32 cellular contexts compared by ENCODE assay signal in the genomic region with DNA sequence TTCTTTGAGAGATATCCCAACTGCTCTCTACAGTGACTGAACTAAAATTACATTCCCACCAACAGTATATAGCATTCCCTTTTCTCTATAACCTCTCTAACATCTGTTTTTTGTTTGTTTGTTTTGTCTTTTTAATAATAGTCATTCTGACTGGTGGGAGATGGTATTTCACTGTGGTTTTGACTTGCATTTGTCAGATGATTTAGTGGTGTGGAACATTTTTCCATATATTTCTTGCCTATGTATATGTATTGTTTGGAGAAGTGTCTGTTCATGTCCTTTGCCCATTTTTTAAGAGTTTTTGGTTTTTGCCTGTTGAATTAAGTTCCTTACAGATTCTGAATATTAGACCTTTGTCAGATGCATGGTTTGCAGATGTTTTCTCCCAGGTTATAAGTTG. TPM values are rescaled to one million over a fixed set of nuclear protein-coding genes. Genes with fewer than 3 reads are reported as not detected.
A peak's percentile ranks its signal among the peaks of the same experiment; 100 is the strongest.
DNase-seq lines count a peak whose midpoint lies in the region; ATAC-seq, FAIRE-seq and TF ChIP-seq lines count a peak whose summit lies in the region.
"Had no signal": no experiment of that assay in that cellular context is flagged by ENCODE, and none has a peak within 500 bp of the region (broad histone marks: within the 10 kb centered on the region; RNA-seq: fewer than 3 reads in every experiment).

No MANE protein-coding gene starts in this region.

- H3K4me1 ChIP-seq in K562 (replicated peaks in 1 of 2; ENCODE audit: control insufficient read depth in 2 of 2, insufficient read depth in 2 of 2, low read length in 2 of 2), result peaks cover 0 to 4% of the 10 kb centered on the region in 2 experiments; a peak in 1 of 5 replicates
- H3K4me1 ChIP-seq: breast epithelium had no signal

- no peak overlapping the region for H3K4me2 ChIP-seq in K562 (ENCODE audit: insufficient read depth, low read length)
- H3K4me2 ChIP-seq: BLaER1 treated with 17β-estradiol and CSF1 and Interleukin-3, amounts not matched to agents 10 nM and 100 nM; GM23338; KMS-11 had no signal

- no peak overlapping the region for H2AFZ ChIP-seq in K562 (ENCODE audit: low read depth, low read length)
- H2AFZ ChIP-seq: GM23338 had no signal

- no peak for FAIRE-seq in K562 (lab: Jason Lieb, UNC)
- FAIRE-seq: colon, G401.6 had no signal

- CTCF ChIA-PET in K562 (lab: Yijun Ruan, JAX; ENCODE audit: low intra/inter-chr PET ratio), result no interaction called here

- no peaks in the 10 kb centered on the region for H4K20me1 ChIP-seq in K562 (replicated peaks; ENCODE audit: control insufficient read depth, insufficient read depth, low read length)

- intact Hi-C loops in K562 (cut with micrococcal nuclease), result no loop called here

- in situ Hi-C loops in K562 (cut with MboI), result no loop called here

- no peaks in the 10 kb centered on the region for H3K27me3 ChIP-seq in K562 (ENCODE audit: control insufficient read depth in 2 of 2, insufficient read depth in 2 of 2, low read length in 2 of 2)
- H3K27me3 ChIP-seq: BLaER1 treated with 17β-estradiol and CSF1 and Interleukin-3, amounts not matched to agents 10 nM and 100 nM; breast epithelium; gastroesophageal sphincter; sigmoid colon; tibial artery; vagina had no signal

- H3K9me1 ChIP-seq in K562 (ENCODE audit: control insufficient read depth, insufficient read depth, low read length), result no peaks in the 10 kb centered on the region

- no peak for TF ChIP-seq POLR2A in K562 (conservative IDR thresholded peaks at IDR 0.05)

- no peak overlapping the region for H3K27ac ChIP-seq in K562 (ENCODE audit: extremely low read depth, low read depth, low read length)
- H3K27ac ChIP-seq: BLaER1 treated with 17β-estradiol and CSF1 and Interleukin-3, amounts not matched to agents 10 nM and 100 nM; breast epithelium; gastroesophageal sphincter; KMS-11; sigmoid colon; tibial artery; vagina had no signal

- POLR2A ChIA-PET in K562 (lab: Yijun Ruan, JAX), result interaction anchor here (1.7 kb wide), 1 partner anchor 11 kb away, joined by 4 read pairs; no protein-coding TSS in a partner anchor

- H3K9ac ChIP-seq in K562 (ENCODE audit: insufficient read depth in 1 of 2, low read depth in 2 of 2, low read length in 2 of 2), result no peak overlapping the region
- H3K9ac ChIP-seq: BLaER1 treated with 17β-estradiol and CSF1 and Interleukin-3, amounts not matched to agents 10 nM and 100 nM; KMS-11 had no signal

- no peak overlapping the region for H3K4me3 ChIP-seq in K562
- no peak overlapping the region for H3K4me3 ChIP-seq in fibroblast of villous mesenchyme (ENCODE audit: low read depth, low read length)
- H3K4me3 ChIP-seq: BLaER1 treated with 17β-estradiol and CSF1 and Interleukin-3, amounts not matched to agents 10 nM and 100 nM; breast epithelium; gastroesophageal sphincter; GM23338; lung; sigmoid colon; tibial artery; vagina had no signal

- DNase-seq in EL (peak; percentile 60), LHCN-M2 (ENCODE audit: low read depth) (peak; percentile 65), K562 (ENCODE audit: extremely low read depth in 1 of 4, low spot score in 3 of 4) (no peak), fibroblast of villous mesenchyme (ENCODE audit: low read depth) (peak; percentile 44), NCI-H1930 (lab: John Stamatoyannopoulos, UW) (no peak), KG1 (lab: John Stamatoyannopoulos, UW) (no peak)
- DNase-seq: activated CD4-positive, alpha-beta T cell treated with anti-CD3 and anti-CD28 coated beads, Interleukin-2, amount 50 U/mL, for 48 hours; activated CD4-positive, CD25-positive, alpha-beta regulatory T cell treated with anti-CD3 and anti-CD28 coated beads, Interleukin-2, amount 50 U/mL, for 72 hours; activated naive CD4-positive, alpha-beta T cell; amygdala; effector memory CD8-positive, alpha-beta T cell; erythroblast; natural killer cell; NCI-H1436 treated with DMSO at 0.1 percent for 48 hours; NCI-H226; NCI-H526 treated with DMSO at 0.1 percent for 48 hours; nucleus accumbens; Right ventricle myocardium superior; sigmoid colon; stimulated activated CD4-positive, alpha-beta T cell treated with anti-CD3 and anti-CD28 coated beads, Interleukin-4, amount 100 ng/mL, for 1 hour; tibial artery had no signal

- H3K36me3 ChIP-seq in K562 (ENCODE audit: control insufficient read depth, insufficient read depth, low read length), result peaks cover 16% of the 10 kb centered on the region; the same call in 2 of the 3 replicates
- H3K36me3 ChIP-seq: breast epithelium, gastroesophageal sphincter, sigmoid colon, tibial artery, vagina had no signal

- peaks cover 74% of the 10 kb centered on the region for H3K79me2 ChIP-seq in K562 (ENCODE audit: control insufficient read depth, insufficient read depth, low read length)

- TF ChIP-seq EP300 in K562 (IDR thresholded peaks at IDR 0.05; ENCODE audit: low read length), result no peak

- BruUV-seq in K562 (replicated peaks; lab: Mats Ljungman, UMichigan), result no TSS peak

- H3K9me3 ChIP-seq in K562 (replicated peaks; ENCODE audit: control insufficient read depth, insufficient read depth, low read depth, low read length), result no peaks in the 10 kb centered on the region
- H3K9me3 ChIP-seq: breast epithelium, gastroesophageal sphincter, sigmoid colon, tibial artery, vagina had no signal

- ATAC-seq in K562 (no peak), GM18867 (IDR thresholded peaks at IDR 0.05; ENCODE audit: unreplicated experiment) (no peak), HG02973 (IDR thresholded peaks at IDR 0.05; ENCODE audit: unreplicated experiment) (no peak)
- ATAC-seq: effector memory CD8-positive, alpha-beta T cell; gastroesophageal sphincter; GM23338; natural killer cell had no signal

- TF ChIP-seq CTCF in K562 (IDR thresholded peaks at IDR 0.05 in 2 of 3, conservative IDR thresholded peaks at IDR 0.05 in 1 of 3; ENCODE audit: insufficient read depth in 2 of 3, low read depth in 1 of 3, low read length in 3 of 3) (no peak), fibroblast of villous mesenchyme (IDR thresholded peaks at IDR 0.05; ENCODE audit: insufficient read depth, low read depth, low read length) (no peak)

- TF ChIP-seq RAD21 in K562 (CRISPR knock-in tag; conservative IDR thresholded peaks at IDR 0.05 in 1 of 2, IDR thresholded peaks at IDR 0.05 in 1 of 2), result no peak

TF ChIP-seq in K562, 482 proteins besides CTCF, POLR2A, EP300 and RAD21 (continues in another document):
- TF ChIP-seq MAFK (IDR thresholded peaks at IDR 0.05; ENCODE audit: low read length), result no peak
- no peak for TF ChIP-seq SETDB1 (IDR thresholded peaks at IDR 0.05; ENCODE audit: low read length)
- no peak for TF ChIP-seq TCF15 (CRISPR knock-in tag; IDR thresholded peaks at IDR 0.05)
- TF ChIP-seq ZFX (CRISPR knock-in tag; IDR thresholded peaks at IDR 0.05), result no peak
- peak; percentile 79; the same call in 1 of the 2 replicates for TF ChIP-seq ZNF354B (CRISPR knock-in tag; IDR thresholded peaks at IDR 0.05)
- TF ChIP-seq, protein P1, sequence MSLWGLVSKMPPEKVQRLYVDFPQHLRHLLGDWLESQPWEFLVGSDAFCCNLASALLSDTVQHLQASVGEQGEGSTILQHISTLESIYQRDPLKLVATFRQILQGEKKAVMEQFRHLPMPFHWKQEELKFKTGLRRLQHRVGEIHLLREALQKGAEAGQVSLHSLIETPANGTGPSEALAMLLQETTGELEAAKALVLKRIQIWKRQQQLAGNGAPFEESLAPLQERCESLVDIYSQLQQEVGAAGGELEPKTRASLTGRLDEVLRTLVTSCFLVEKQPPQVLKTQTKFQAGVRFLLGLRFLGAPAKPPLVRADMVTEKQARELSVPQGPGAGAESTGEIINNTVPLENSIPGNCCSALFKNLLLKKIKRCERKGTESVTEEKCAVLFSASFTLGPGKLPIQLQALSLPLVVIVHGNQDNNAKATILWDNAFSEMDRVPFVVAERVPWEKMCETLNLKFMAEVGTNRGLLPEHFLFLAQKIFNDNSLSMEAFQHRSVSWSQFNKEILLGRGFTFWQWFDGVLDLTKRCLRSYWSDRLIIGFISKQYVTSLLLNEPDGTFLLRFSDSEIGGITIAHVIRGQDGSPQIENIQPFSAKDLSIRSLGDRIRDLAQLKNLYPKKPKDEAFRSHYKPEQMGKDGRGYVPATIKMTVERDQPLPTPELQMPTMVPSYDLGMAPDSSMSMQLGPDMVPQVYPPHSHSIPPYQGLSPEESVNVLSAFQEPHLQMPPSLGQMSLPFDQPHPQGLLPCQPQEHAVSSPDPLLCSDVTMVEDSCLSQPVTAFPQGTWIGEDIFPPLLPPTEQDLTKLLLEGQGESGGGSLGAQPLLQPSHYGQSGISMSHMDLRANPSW (CRISPR knock-in tag; IDR thresholded peaks at IDR 0.05), result no peak
- no peak for TF ChIP-seq ZNF12 (CRISPR knock-in tag; IDR thresholded peaks at IDR 0.05)
- no peak for TF ChIP-seq KAT7 (CRISPR knock-in tag; IDR thresholded peaks at IDR 0.05; ENCODE audit: borderline replicate concordance)

RNA-seq across cellular contexts. Expression of gene USO1, which starts 9.0 kb away (rescaled TPM):
- total RNA-seq in LHCN-M2 (2014; rRNA removed), result 81.7 and 94.9 TPM in 2 replicates
- polyA plus RNA-seq in LHCN-M2 (2012), result 22.9 TPM
- 22.0 and 88.8 TPM in 2 replicates for total RNA-seq in K562 (2011; cell fraction: chromatin; rRNA removed; ENCODE audit: low replicate concordance)
- total RNA-seq in K562 (2011; cell fraction: nucleolus; rRNA removed), result 18.5 and 23.9 TPM in 2 replicates
- total RNA-seq in K562 (2011; cell fraction: nucleoplasm; rRNA removed), result 33.2 and 59.6 TPM in 2 replicates
- total RNA-seq in K562 (2014; rRNA removed), result 48.5 and 54.0 TPM in 2 replicates
- 76.2 and 80.2 TPM in 2 replicates for total RNA-seq in K562 (2014; rRNA removed; fragmentation: Illumina TruSeq; extraction: Trizol)
- total RNA-seq in K562 (2015; rRNA removed; fragmentation: Illumina TruSeq; extraction: Trizol), result 68.7 and 72.8 TPM in 2 replicates
- 45.3 and 48.0 TPM in 2 replicates for total RNA-seq in K562 (2021)
- 87.5 and 97.8 TPM in 2 replicates for polyA plus RNA-seq in K562 (2011; rRNA removed)
- polyA plus RNA-seq in K562 (2011; cell fraction: cytosol; rRNA removed), result 21.2 and 42.2 TPM in 2 replicates
- 15.9 and 30.8 TPM in 2 replicates for polyA plus RNA-seq in K562 (2011; cell fraction: nucleus; rRNA removed)
- 40.7 and 71.7 TPM in 2 replicates for polyA plus RNA-seq in K562 (2012)
- polyA plus RNA-seq in K562 (2014; fragmentation: Illumina TruSeq; extraction: Trizol), result 54.5 and 71.6 TPM in 2 replicates
- polyA plus RNA-seq in K562 (2014; fragmentation: Nextera tagmentation; extraction: Ambion mirVana), result 10 to 100 TPM; 19.3 to 22.1 TPM
- 44.3 and 45.1 TPM in 2 replicates for polyA plus RNA-seq in K562 (2014; rRNA removed)
- 69.8 and 96.2 TPM in 2 replicates for polyA minus RNA-seq in K562 (2011; rRNA and poly(A)+ RNA removed)
- polyA minus RNA-seq in K562 (2011; cell fraction: cytosol; rRNA and poly(A)+ RNA removed), result 32.1 and 32.4 TPM in 2 replicates
- polyA minus RNA-seq in K562 (2011; cell fraction: nucleus; rRNA and poly(A)+ RNA removed), result 15.2 and 35.5 TPM in 2 replicates
- total RNA-seq in fibroblast of villous mesenchyme, result 105 and 203 TPM in 2 replicates

Comparison
In these comparisons a context has a peak if more than half of its experiments do, and no peak if none do; other contexts are left out.
1. DNase-seq: peak in EL (single experiment), LHCN-M2 (single experiment) and fibroblast of villous mesenchyme (single experiment); none in K562 (0 of 4), NCI-H1930 (0 of 2) and KG1 (single experiment).